Comparison of ENCODE assay signal across 24 cellular contexts in genomic region chr13:26621731-26622401, GRCh38.
DNase-seq lines count a peak whose midpoint lies in the region; ATAC-seq, FAIRE-seq and TF ChIP-seq lines count a peak whose summit lies in the region.
"Had no signal": no experiment of that assay in that cellular context is flagged by ENCODE, and none has a peak within 500 bp of the region (broad histone marks: within the 10 kb centered on the region; RNA-seq: fewer than 3 reads in every experiment).

No MANE protein-coding gene starts in this region.

- H2AFZ ChIP-seq in astrocyte (ENCODE audit: low read depth, low read length): no peak overlapping the region

- H3K27me3 Mint-ChIP-seq in astrocyte (ENCODE audit: low read depth, unreplicated experiment) (no peaks in the 10 kb centered on the region), mesothelial cell of epicardium (ENCODE audit: low read depth) (no peaks in the 10 kb centered on the region)
- peaks cover 9% of the 10 kb centered on the region for H3K27me3 Mint-ChIP-seq in stimulated activated memory B cell treated with anti-CD40 and anti-IgM and Interleukin-4, amounts not matched to agents 10 μg/mL and 1 μg/mL and 100 μg/mL, for 72 hours

- FAIRE-seq in astrocyte (lab: Jason Lieb, UNC): peak; percentile 60
- FAIRE-seq: GM12878, H1 had no signal

- peaks cover 26% of the 10 kb centered on the region for H3K36me3 Mint-ChIP-seq in astrocyte (ENCODE audit: low read depth, unreplicated experiment)
- peaks cover 51% of the 10 kb centered on the region for H3K36me3 Mint-ChIP-seq in mesothelial cell of epicardium
- peaks cover 4% of the 10 kb centered on the region for H3K36me3 Mint-ChIP-seq in stimulated activated memory B cell treated with anti-CD40 and anti-IgM and Interleukin-4, amounts not matched to agents 10 μg/mL and 1 μg/mL and 100 μg/mL, for 72 hours
- H3K36me3 Mint-ChIP-seq: CD4-positive, alpha-beta memory T cell had no signal

- H3K4me3 Mint-ChIP-seq in astrocyte (ENCODE audit: unreplicated experiment): no peak overlapping the region
- no peak overlapping the region for H3K4me3 Mint-ChIP-seq in mesothelial cell of epicardium
- no peak overlapping the region for H3K4me3 Mint-ChIP-seq in stimulated activated memory B cell treated with anti-CD40 and anti-IgM and Interleukin-4, amounts not matched to agents 10 μg/mL and 1 μg/mL and 100 μg/mL, for 72 hours
- H3K4me3 Mint-ChIP-seq: CD4-positive, alpha-beta memory T cell; IgD-negative memory B cell had no signal

- TF ChIP-seq CTCF in Peyer's patch (IDR thresholded peaks at IDR 0.05) (no peak), astrocyte (IDR thresholded peaks at IDR 0.05; ENCODE audit: insufficient read depth, low read depth, low read length) (no peak), right lobe of liver (IDR thresholded peaks at IDR 0.05) (no peak), transverse colon (IDR thresholded peaks at IDR 0.05) (no peak), mesothelial cell of epicardium (IDR thresholded peaks at IDR 0.05; ENCODE audit: unreplicated experiment) (no peak)

- TF ChIP-seq EP300 in transverse colon (IDR thresholded peaks at IDR 0.05; ENCODE audit: low read depth): no peak

- in situ Hi-C loops in transverse colon (cut with MboI; ENCODE audit: low pct_ligation_motif_present in 1 of 4, low pct_unique_long_range_greater_than_20kb in 1 of 4, low sequenced_read_pairs in 3 of 4): no loop called here

- intact Hi-C loops in right lobe of liver (cut with DNase I) (no loop called here), transverse colon (cut with DNase I; ENCODE audit: low total_unique reads) (no loop called here)

- H3K9me3 ChIP-seq in Peyer's patch: peaks cover 0 to 6% (median 0%) of the 10 kb centered on the region in 4 donors
- peaks cover 8% of the 10 kb centered on the region for H3K9me3 ChIP-seq in astrocyte (ENCODE audit: insufficient read depth, low read depth, low read length)
- peaks cover 0 to 6% (median 3%) of the 10 kb centered on the region in 4 donors for H3K9me3 ChIP-seq in right lobe of liver
- H3K9me3 ChIP-seq in transverse colon: peaks cover 19 to 23% of the 10 kb centered on the region in 2 donors
- H3K9me3 ChIP-seq: Caco-2 had no signal

- H3K79me2 ChIP-seq in astrocyte (ENCODE audit: insufficient read depth, low read length): no peaks in the 10 kb centered on the region

- WGBS in right lobe of liver (ENCODE audit: insufficient coverage, low coverage, low lambda C conversion rate, missing lambda C conversion rate): 66% methylated on average over 4 of the region's 4 CpGs
- WGBS in transverse colon (ENCODE audit: low coverage in 1 of 2), 2 donors: 51 to 62% methylated on average over 3 to 4 of the region's 4 CpGs

- no peak overlapping the region for H3K27ac Mint-ChIP-seq in astrocyte (ENCODE audit: unreplicated experiment)
- no peak overlapping the region for H3K27ac Mint-ChIP-seq in mesothelial cell of epicardium
- H3K27ac Mint-ChIP-seq in stimulated activated memory B cell treated with anti-CD40 and anti-IgM and Interleukin-4, amounts not matched to agents 10 μg/mL and 1 μg/mL and 100 μg/mL, for 72 hours: no peak overlapping the region
- H3K27ac Mint-ChIP-seq: CD4-positive, alpha-beta memory T cell; IgD-negative memory B cell had no signal

- H3K4me1 ChIP-seq in Peyer's patch (peaks cover 0 to 6% (median 0%) of the 10 kb centered on the region in 4 donors), astrocyte (ENCODE audit: insufficient read depth, low read length) (peaks cover 11% of the 10 kb centered on the region), right lobe of liver (peaks cover 0 to 3% (median 0%) of the 10 kb centered on the region in 4 donors), transverse colon (peaks cover 0 to 20% (median 4%) of the 10 kb centered on the region in 4 donors)

- peaks cover 19% of the 10 kb centered on the region for H3K9me3 Mint-ChIP-seq in astrocyte (ENCODE audit: unreplicated experiment)
- peaks cover 35% of the 10 kb centered on the region for H3K9me3 Mint-ChIP-seq in mesothelial cell of epicardium
- H3K9me3 Mint-ChIP-seq in stimulated activated memory B cell treated with anti-CD40 and anti-IgM and Interleukin-4, amounts not matched to agents 10 μg/mL and 1 μg/mL and 100 μg/mL, for 72 hours: peaks cover 18% of the 10 kb centered on the region

- H3K36me3 ChIP-seq in Peyer's patch: no peaks in the 10 kb centered on the region
- no peaks in the 10 kb centered on the region for H3K36me3 ChIP-seq in astrocyte (ENCODE audit: insufficient read depth, low read length)
- no peaks in the 10 kb centered on the region for H3K36me3 ChIP-seq in right lobe of liver
- no peaks in the 10 kb centered on the region for H3K36me3 ChIP-seq in transverse colon

- H3K27me3 ChIP-seq in Peyer's patch (no peaks in the 10 kb centered on the region), astrocyte (ENCODE audit: insufficient read depth, low read length) (peaks cover 6% of the 10 kb centered on the region), right lobe of liver (no peaks in the 10 kb centered on the region), transverse colon (no peaks in the 10 kb centered on the region)
- H3K27me3 ChIP-seq: BLaER1 had no signal

- no peak overlapping the region for H3K9ac ChIP-seq in astrocyte (ENCODE audit: low read length)
- H3K9ac ChIP-seq: BLaER1 had no signal

- DNase-seq in Peyer's patch: peak in 2 of 3 donors; percentile 47 to 60
- no peak for DNase-seq in astrocyte (ENCODE audit: low read depth)
- no peak for DNase-seq in right lobe of liver
- DNase-seq in transverse colon: peak; percentile 30
- no peak for DNase-seq in mesothelial cell of epicardium (ENCODE audit: low spot score in 2 of 2, unreplicated experiment in 2 of 2)
- DNase-seq in A172 (ENCODE audit: low spot score): no peak
- DNase-seq: ACHN; Caco-2; CD4-positive, alpha-beta memory T cell; DMS 273 treated with DMSO at 0.1 percent for 48 hours; DND-41; MV-4-11; NCI-H1105 treated with DMSO at 0.1 percent for 48 hours; NCI-H2081; NCI-H2171 treated with DMSO at 0.1 percent for 48 hours; NCI-H446; NCI-H526; SHP77 had no signal

- no peak for TF ChIP-seq POLR2A in Peyer's patch (IDR thresholded peaks at IDR 0.05)
- TF ChIP-seq POLR2A in right lobe of liver (IDR thresholded peaks at IDR 0.05): no peak
- TF ChIP-seq POLR2A in transverse colon (IDR thresholded peaks at IDR 0.05): no peak

- ATAC-seq in right lobe of liver: peak; percentile 73 to 94 (median 92)
- ATAC-seq in stimulated activated memory B cell treated with anti-CD40 and anti-IgM and Interleukin-4, amounts not matched to agents 10 μg/mL and 1 μg/mL and 100 μg/mL, for 72 hours: no peak
- ATAC-seq: GM12878, HCT116 had no signal

- H4K20me1 ChIP-seq in astrocyte (ENCODE audit: insufficient read depth, low read length): peaks cover 33% of the 10 kb centered on the region

- H3K27ac ChIP-seq in Peyer's patch (peak overlapping the region in 3 of 4 donors; percentile 40 to 79 (median 53)), astrocyte (ENCODE audit: low read depth, low read length) (no peak overlapping the region), right lobe of liver (peak overlapping the region in 1 of 3 donors; percentile 48), transverse colon (peak overlapping the region; percentile 32 to 67 (median 60))
- H3K27ac ChIP-seq: BLaER1 had no signal

- H3K4me1 Mint-ChIP-seq in astrocyte (ENCODE audit: low read depth, unreplicated experiment): peaks cover 19% of the 10 kb centered on the region
- no peaks in the 10 kb centered on the region for H3K4me1 Mint-ChIP-seq in mesothelial cell of epicardium
- no peaks in the 10 kb centered on the region for H3K4me1 Mint-ChIP-seq in stimulated activated memory B cell treated with anti-CD40 and anti-IgM and Interleukin-4, amounts not matched to agents 10 μg/mL and 1 μg/mL and 100 μg/mL, for 72 hours
- H3K4me1 Mint-ChIP-seq: IgD-negative memory B cell had no signal

- H3K4me3 ChIP-seq in Peyer's patch: no peak overlapping the region
- H3K4me3 ChIP-seq in astrocyte (ENCODE audit: insufficient read depth, low read depth, low read length): no peak overlapping the region
- no peak overlapping the region for H3K4me3 ChIP-seq in right lobe of liver
- no peak overlapping the region for H3K4me3 ChIP-seq in transverse colon
- H3K4me3 ChIP-seq: BLaER1, GM12878 had no signal

- H3K4me2 ChIP-seq in astrocyte (ENCODE audit: low read length): no peak overlapping the region

Comparison
In these comparisons a context has a peak if more than half of its experiments do, and no peak if none do; other contexts are left out.
1. DNase-seq: peak in Peyer's patch (2 of 3) and transverse colon (single experiment); none in astrocyte (single experiment), right lobe of liver (0 of 3), mesothelial cell of epicardium (0 of 2) and A172 (single experiment).